10 cellular contexts compared by ENCODE assay signal in genomic region chr19:16398530-16399241, GRCh38.
DNase-seq lines count a peak whose midpoint lies in the region; ATAC-seq, FAIRE-seq and TF ChIP-seq lines count a peak whose summit lies in the region.
"Had no signal": no experiment of that assay in that cellular context is flagged by ENCODE, and none has a peak within 500 bp of the region (broad histone marks: within the 10 kb centered on the region; RNA-seq: fewer than 3 reads in every experiment).

No MANE protein-coding gene starts in this region.

- TF ChIP-seq CTCF in body of pancreas (IDR thresholded peaks at IDR 0.05) (no peak), uterus (IDR thresholded peaks at IDR 0.05) (no peak)

- intact Hi-C loops in Right ventricle myocardium superior (cut with DNase I) (no loop called here), cardiac septum (cut with DNase I) (no loop called here), body of pancreas (cut with DNase I) (no loop called here), uterus (cut with DNase I; ENCODE audit: low total_unique reads) (no loop called here)

- FAIRE-seq in frontal cortex (lab: Jason Lieb, UNC) = no peak

- no peaks in the 10 kb centered on the region for H3K9me3 ChIP-seq in body of pancreas
- no peaks in the 10 kb centered on the region for H3K9me3 ChIP-seq in uterus

- no peaks in the 10 kb centered on the region for H3K27me3 ChIP-seq in body of pancreas
- H3K27me3 ChIP-seq in uterus = no peaks in the 10 kb centered on the region

- H3K27ac ChIP-seq in body of pancreas = peak overlapping the region in 3 of 4 donors; percentile 1 to 60 (median 52)
- H3K27ac ChIP-seq in uterus = peak overlapping the region; percentile 82 to 85
- H3K27ac ChIP-seq: KMS-11 had no signal

- no peak for TF ChIP-seq POLR2A in body of pancreas (IDR thresholded peaks at IDR 0.05)
- no peak for TF ChIP-seq POLR2A in uterus (IDR thresholded peaks at IDR 0.05)

- WGBS in body of pancreas, 2 donors = 75 to 81% methylated on average over 6 to 8 of the region's 8 CpGs

- H3K4me3 ChIP-seq in body of pancreas (no peak overlapping the region), uterus (no peak overlapping the region)

- ATAC-seq in Right ventricle myocardium superior (ENCODE audit: poor library complexity) = no peak
- ATAC-seq in body of pancreas = no peak

- H3K36me3 ChIP-seq in body of pancreas (replicated peaks in 1 of 2; ENCODE audit: insufficient read depth in 1 of 2, low read depth in 2 of 2) (peaks cover 7 to 20% of the 10 kb centered on the region in 2 donors), uterus (no peaks in the 10 kb centered on the region)

- H3K4me1 ChIP-seq in body of pancreas (no peaks in the 10 kb centered on the region), uterus (peaks cover 0 to 4% of the 10 kb centered on the region in 2 donors)

- DNase-seq in Right ventricle myocardium superior (peak; percentile 29), cardiac septum (ENCODE audit: low spot score) (no peak), body of pancreas (no peak), midbrain (lab: John Stamatoyannopoulos, UW) (peak; percentile 7), uterus (no peak), frontal cortex (ENCODE audit: low spot score in 2 of 2) (no peak), RPMI8226 (no peak), MV-4-11 (lab: John Stamatoyannopoulos, UW) (no peak)
- DNase-seq: activated CD4-positive, CD25-positive, alpha-beta regulatory T cell treated with anti-CD3 and anti-CD28 coated beads, Interleukin-2, amount 50 U/mL, for 72 hours had no signal

Comparison
In these comparisons a context has a peak if more than half of its experiments do, and no peak if none do; other contexts are left out.
1. DNase-seq: peak in Right ventricle myocardium superior (single experiment) and midbrain (single experiment); none in cardiac septum (single experiment), body of pancreas (0 of 4), uterus (0 of 2), frontal cortex (0 of 2), RPMI8226 (single experiment) and MV-4-11 (single experiment).